19 cellular contexts compared by ENCODE assay signal in genomic region chr9:18596920-18597319, GRCh38.
A peak's percentile ranks its signal among the peaks of the same experiment; 100 is the strongest.
DNase-seq lines count a peak whose midpoint lies in the region; ATAC-seq and TF ChIP-seq lines count a peak whose summit lies in the region.
"Had no signal": no experiment of that assay in that cellular context is flagged by ENCODE, and none has a peak within 500 bp of the region (broad histone marks: within the 10 kb centered on the region; RNA-seq: fewer than 3 reads in every experiment).

No MANE protein-coding gene starts in this region.

- H4K20me1 ChIP-seq in GM23338 (replicated peaks; ENCODE audit: insufficient read depth) = no peaks in the 10 kb centered on the region

- no peaks in the 10 kb centered on the region for H3K79me2 ChIP-seq in GM23338 (replicated peaks; ENCODE audit: insufficient read depth)

- no peak overlapping the region for H3K4me2 ChIP-seq in GM23338

- H3K27me3 ChIP-seq in adipocyte (replicated peaks; ENCODE audit: control insufficient read depth, insufficient read depth, low read length) (no peaks in the 10 kb centered on the region), GM23338 (ENCODE audit: insufficient read depth) (no peaks in the 10 kb centered on the region)
- H3K27me3 ChIP-seq: brain microvascular endothelial cell, gastroesophageal sphincter had no signal

- no peak overlapping the region for H3K4me3 Mint-ChIP-seq in GM23338
- H3K4me3 Mint-ChIP-seq: immature natural killer cell; naive thymus-derived CD8-positive, alpha-beta T cell; T-helper 2 cell treated with Interferon-gamma antibody and Interleukin-4, amounts not matched to agents 5 μg/mL and 100 μg/mL, for 36 hours had no signal

- TF ChIP-seq CTCF in AG10803 (conservative IDR thresholded peaks at IDR 0.05; ENCODE audit: low read length) (no peak), GM23338 (conservative IDR thresholded peaks at IDR 0.05; ENCODE audit: low read depth in 2 of 2) (no peak)

- H3K9me3 ChIP-seq in adipocyte (ENCODE audit: control insufficient read depth, low read length) = peaks cover 7% of the 10 kb centered on the region

- H3K9ac ChIP-seq in adipocyte (ENCODE audit: low read length) = no peak overlapping the region

- H3K36me3 Mint-ChIP-seq in GM23338 (ENCODE audit: low read depth) = peaks cover 3% of the 10 kb centered on the region; the same call in 1 of the 3 replicates
- H3K36me3 Mint-ChIP-seq: immature natural killer cell had no signal

- H3K4me3 ChIP-seq in AG10803 (ENCODE audit: low read length) (no peak overlapping the region), adipocyte (ENCODE audit: low read length) (no peak overlapping the region), GM23338 (no peak overlapping the region)
- H3K4me3 ChIP-seq: gastroesophageal sphincter, lung, psoas muscle had no signal

- no peak overlapping the region for H3K27ac ChIP-seq in GM23338 (ENCODE audit: low read depth)
- H3K27ac ChIP-seq: brain microvascular endothelial cell, psoas muscle had no signal

- no peaks in the 10 kb centered on the region for H3K4me1 Mint-ChIP-seq in GM23338
- H3K4me1 Mint-ChIP-seq: immature natural killer cell; naive thymus-derived CD8-positive, alpha-beta T cell had no signal

- peaks cover 3% of the 10 kb centered on the region for H3K9me2 ChIP-seq in GM23338 (ENCODE audit: insufficient read depth)

- H3F3A ChIP-seq in GM23338 (replicated peaks; ENCODE audit: low read depth) = no peaks in the 10 kb centered on the region

- no peak overlapping the region for H2AFZ ChIP-seq in GM23338

- H3K36me3 ChIP-seq in adipocyte (ENCODE audit: control insufficient read depth, insufficient read depth, low read length, severe bottlenecking) (no peaks in the 10 kb centered on the region), GM23338 (ENCODE audit: insufficient read depth) (no peaks in the 10 kb centered on the region)
- H3K36me3 ChIP-seq: brain microvascular endothelial cell had no signal

- H3K27me3 Mint-ChIP-seq in GM23338 (ENCODE audit: insufficient read depth, low read depth, poor library complexity) = peaks cover 2% of the 10 kb centered on the region

- H3K4me1 ChIP-seq in adipocyte (ENCODE audit: control insufficient read depth, insufficient read depth, low read length) (peaks cover 41% of the 10 kb centered on the region), GM23338 (ENCODE audit: insufficient read depth) (no peaks in the 10 kb centered on the region)
- H3K4me1 ChIP-seq: psoas muscle had no signal

- peaks cover 4% of the 10 kb centered on the region; the same call in 1 of the 3 replicates for H3K9me3 Mint-ChIP-seq in GM23338

- ATAC-seq in GM23338 (no peak), GM21515 (IDR thresholded peaks at IDR 0.05; ENCODE audit: unreplicated experiment) (no peak), HG02623 (IDR thresholded peaks at IDR 0.05; ENCODE audit: unreplicated experiment) (no peak), HG03469 (IDR thresholded peaks at IDR 0.05; ENCODE audit: unreplicated experiment) (no peak)
- ATAC-seq: gastroesophageal sphincter; naive thymus-derived CD8-positive, alpha-beta T cell; psoas muscle; stimulated activated naive CD8-positive, alpha-beta T cell treated with anti-CD3 and anti-CD28 coated beads, Interleukin-15, Interleukin-2, amounts not matched to agents 100 U/mL and 50 U/mL, for 24 hours had no signal

- DNase-seq in AG10803 (ENCODE audit: low read depth) = peak; percentile 76
- DNase-seq in M059J (ENCODE audit: low read depth) = peak; percentile 50
- DNase-seq in adipocyte (ENCODE audit: low read depth) = peak; percentile 34
- peak; percentile 76 for DNase-seq in foreskin melanocyte
- DNase-seq in GM23338 (ENCODE audit: low spot score) = no peak
- DNase-seq: activated naive CD4-positive, alpha-beta T cell treated with anti-CD3 and anti-CD28 coated beads, Interleukin-2, amount 50 U/mL, for 16 hours; brain microvascular endothelial cell; Calu3; immature natural killer cell; naive thymus-derived CD8-positive, alpha-beta T cell; psoas muscle; Right ventricle myocardium superior; stimulated activated naive CD8-positive, alpha-beta T cell treated with anti-CD3 and anti-CD28 coated beads, Interleukin-15, Interleukin-2, amounts not matched to agents 100 U/mL and 50 U/mL, for 24 hours had no signal

- no peak overlapping the region for H3K27ac Mint-ChIP-seq in GM23338
- H3K27ac Mint-ChIP-seq: immature natural killer cell; naive thymus-derived CD8-positive, alpha-beta T cell; T-helper 2 cell treated with Interferon-gamma antibody and Interleukin-4, amounts not matched to agents 5 μg/mL and 100 μg/mL, for 36 hours had no signal

TF ChIP-seq in GM23338, 12 proteins besides CTCF, POLR2A, EP300 and RAD21 (continues in another document):
- no peak for TF ChIP-seq ZNF331 (CRISPR knock-in tag; IDR thresholded peaks at IDR 0.05; ENCODE audit: low read depth)
- no peak for TF ChIP-seq EZH2 (IDR thresholded peaks at IDR 0.05; ENCODE audit: low read depth, unreplicated experiment)
- no peak for TF ChIP-seq JUNB (IDR thresholded peaks at IDR 0.05; ENCODE audit: unreplicated experiment)
- TF ChIP-seq REST (IDR thresholded peaks at IDR 0.05; ENCODE audit: unreplicated experiment) = no peak
- no peak for TF ChIP-seq CREB1 (CRISPR knock-in tag; IDR thresholded peaks at IDR 0.05; ENCODE audit: low read depth)
- TF ChIP-seq STAT1 (IDR thresholded peaks at IDR 0.05; ENCODE audit: unreplicated experiment) = no peak
- TF ChIP-seq POLR2AphosphoS5 (IDR thresholded peaks at IDR 0.05; ENCODE audit: low read depth) = no peak
- no peak for TF ChIP-seq ZNF114 (CRISPR knock-in tag; IDR thresholded peaks at IDR 0.05)
